Comparison of ENCODE assay signal across 9 cellular contexts in the genomic region with DNA sequence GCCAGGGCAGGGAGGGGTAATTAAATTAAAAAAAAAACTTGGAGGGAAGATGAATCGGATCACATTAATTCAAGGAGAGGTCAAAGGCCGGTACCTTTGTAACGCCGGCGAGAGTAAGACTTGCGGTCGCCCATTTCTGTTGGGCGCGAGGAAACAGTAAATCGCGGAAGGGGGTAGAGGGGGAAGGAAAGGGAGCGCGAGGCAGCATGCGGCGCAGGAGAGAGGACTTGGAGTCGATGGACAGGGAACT. TPM values are rescaled to one million over a fixed set of nuclear protein-coding genes. Genes with fewer than 3 reads are reported as not detected.
DNase-seq lines count a peak whose midpoint lies in the region; ATAC-seq, FAIRE-seq and TF ChIP-seq lines count a peak whose summit lies in the region.
"Had no signal": no experiment of that assay in that cellular context is flagged by ENCODE, and none has a peak within 500 bp of the region (broad histone marks: within the 10 kb centered on the region; RNA-seq: fewer than 3 reads in every experiment).

No MANE protein-coding gene starts in this region.

- H3K27me3 ChIP-seq in iPS DF 6.9 (ENCODE audit: control insufficient read depth, insufficient read depth, low read length) (peaks cover 9% of the 10 kb centered on the region; the same call in 1 of the 2 replicates), small intestine (ENCODE audit: control insufficient read depth in 2 of 2, insufficient read depth in 2 of 2, low read length in 2 of 2) (peaks cover 0 to 4% of the 10 kb centered on the region in 2 donors)

- WGBS in iPS DF 6.9 (ENCODE audit: insufficient coverage, insufficient read length) = no CpG with 5 or more reads among the region's 16 CpGs
- WGBS in small intestine, 3 donors = 0 to 1% (median 0%) methylated on average over 16 of the region's 16 CpGs

- H3K36me3 ChIP-seq in iPS DF 6.9 (ENCODE audit: control insufficient read depth, insufficient read depth, low read length) (no peaks in the 10 kb centered on the region), small intestine (ENCODE audit: control insufficient read depth in 2 of 2, insufficient read depth in 2 of 2, low read length in 2 of 2) (no peaks in the 10 kb centered on the region)

- H3K4me1 ChIP-seq in iPS DF 6.9 (ENCODE audit: control insufficient read depth, insufficient read depth, low read length) (no peaks in the 10 kb centered on the region; the same call in 1 of the 2 replicates), small intestine (ENCODE audit: control insufficient read depth in 2 of 2, insufficient read depth in 1 of 2, low read depth in 1 of 2, low read length in 1 of 2) (peaks cover 0 to 5% of the 10 kb centered on the region in 2 donors)

- H3K9me3 ChIP-seq in iPS DF 6.9 (ENCODE audit: control insufficient read depth, insufficient read depth, low read length) (no peaks in the 10 kb centered on the region), small intestine (ENCODE audit: control insufficient read depth, low read depth) (no peaks in the 10 kb centered on the region)

- FAIRE-seq in small intestine (lab: Jason Lieb, UNC) = no peak
- FAIRE-seq: colon had no signal

- peaks cover 8% of the 10 kb centered on the region for H3K36me3 Mint-ChIP-seq in activated B cell treated with CpG ODN at 0.5 μM for 24 hours (ENCODE audit: low read depth)

- CTCF ChIA-PET in HEK293T (lab: Yijun Ruan, JAX) (interaction anchor here (5.5 kb wide), 1 partner anchor 23 kb away, joined by 56 read pairs; no protein-coding TSS in a partner anchor), activated B cell treated with CpG ODN at 0.5 μM for 24 hours (lab: Charles Lee) (no interaction called here)

- TF ChIP-seq CTCF in activated B cell treated with CpG ODN at 0.5 μM for 24 hours (IDR thresholded peaks at IDR 0.05) = no peak

- H3K27ac ChIP-seq in iPS DF 6.9 (ENCODE audit: low read length) (no peak overlapping the region), small intestine (ENCODE audit: low read depth in 1 of 2, low read length in 1 of 2) (peak overlapping the region; percentile 54 to 76)

- peaks cover 7% of the 10 kb centered on the region for H3K27me3 Mint-ChIP-seq in activated B cell treated with CpG ODN at 0.5 μM for 24 hours

- no peak for DNase-seq in HEK293T (ENCODE audit: extremely low spot score)
- no peak for DNase-seq in activated B cell treated with CpG ODN at 0.5 μM for 24 hours
- DNase-seq in iPS DF 6.9 (ENCODE audit: low read depth, low spot score) = no peak
- DNase-seq in small intestine = no peak
- no peak for DNase-seq in left colon
- no peak for DNase-seq in activated CD4-positive, alpha-beta T cell treated with anti-CD3 and anti-CD28 coated beads, Interleukin-2, amount 50 U/mL, for 48 hours
- no peak for DNase-seq in NCI-H2107 (lab: John Stamatoyannopoulos, UW)

- peaks cover 60% of the 10 kb centered on the region for H3K4me1 Mint-ChIP-seq in activated B cell treated with CpG ODN at 0.5 μM for 24 hours

- peak overlapping the region; percentile 96 for H3K4me3 Mint-ChIP-seq in activated B cell treated with CpG ODN at 0.5 μM for 24 hours

- H3K4me3 ChIP-seq in iPS DF 6.9 (ENCODE audit: low read length) (peak overlapping the region; percentile 97; the same call in 1 of the 2 replicates), small intestine (ENCODE audit: low read depth in 1 of 2, low read length in 2 of 2) (peak overlapping the region in 1 of 2 donors; percentile 99)

- ATAC-seq in activated B cell treated with CpG ODN at 0.5 μM for 24 hours (ENCODE audit: low read depth) (no peak), GM21390 (IDR thresholded peaks at IDR 0.05; ENCODE audit: unreplicated experiment) (no peak), left colon (no peak)

- H3K27ac Mint-ChIP-seq in activated B cell treated with CpG ODN at 0.5 μM for 24 hours = peak overlapping the region; percentile 96

- intact Hi-C loops in activated B cell treated with CpG ODN at 0.5 μM for 24 hours (cut with micrococcal nuclease) (loop anchor here (1.0 to 5.0 kb wide), 7 partner anchors 23 to 1966 kb away; a partner anchor contains a TSS), left colon (cut with DNase I, micrococcal nuclease) (no loop called here)

- POLR2A ChIA-PET in HEK293T (lab: Yijun Ruan, JAX) = interaction anchor here (1.1 kb wide), 1 partner anchor 15 kb away, joined by 3 read pairs; no protein-coding TSS in a partner anchor
- POLR2A ChIA-PET in activated B cell treated with CpG ODN at 0.5 μM for 24 hours (lab: Charles Lee) = interaction anchor here (1.4 to 3.4 kb wide), 2 partner anchors 156 to 254 kb away, joined by 5 to 13 read pairs; a partner anchor contains a TSS

- H3K9me3 Mint-ChIP-seq in activated B cell treated with CpG ODN at 0.5 μM for 24 hours = no peaks in the 10 kb centered on the region

TF ChIP-seq in HEK293T, 16 proteins besides CTCF, POLR2A, EP300 and RAD21:
- TF ChIP-seq ZNF384 (IDR thresholded peaks at IDR 0.05) (peak; percentile 91), BHLHE40 (IDR thresholded peaks at IDR 0.05; ENCODE audit: borderline replicate concordance) (no peak), FOXK2 (IDR thresholded peaks at IDR 0.05) (no peak), TARDBP (IDR thresholded peaks at IDR 0.05) (no peak), SUZ12 (IDR thresholded peaks at IDR 0.05) (no peak), ARNT (IDR thresholded peaks at IDR 0.05) (no peak), L3MBTL2 (conservative IDR thresholded peaks at IDR 0.05) (peak; percentile 100), HDGF (IDR thresholded peaks at IDR 0.05; ENCODE audit: borderline replicate concordance) (no peak), CTBP1 (IDR thresholded peaks at IDR 0.05; ENCODE audit: borderline replicate concordance) (no peak; the same call in 1 of the 2 replicates), SP1 (IDR thresholded peaks at IDR 0.05) (no peak), ELF4 (IDR thresholded peaks at IDR 0.05) (no peak), NFRKB (IDR thresholded peaks at IDR 0.05) (no peak), LEF1 (IDR thresholded peaks at IDR 0.05; ENCODE audit: borderline replicate concordance) (no peak), FOXA1 (IDR thresholded peaks at IDR 0.05) (no peak)
- TF ChIP-seq, protein P1, sequence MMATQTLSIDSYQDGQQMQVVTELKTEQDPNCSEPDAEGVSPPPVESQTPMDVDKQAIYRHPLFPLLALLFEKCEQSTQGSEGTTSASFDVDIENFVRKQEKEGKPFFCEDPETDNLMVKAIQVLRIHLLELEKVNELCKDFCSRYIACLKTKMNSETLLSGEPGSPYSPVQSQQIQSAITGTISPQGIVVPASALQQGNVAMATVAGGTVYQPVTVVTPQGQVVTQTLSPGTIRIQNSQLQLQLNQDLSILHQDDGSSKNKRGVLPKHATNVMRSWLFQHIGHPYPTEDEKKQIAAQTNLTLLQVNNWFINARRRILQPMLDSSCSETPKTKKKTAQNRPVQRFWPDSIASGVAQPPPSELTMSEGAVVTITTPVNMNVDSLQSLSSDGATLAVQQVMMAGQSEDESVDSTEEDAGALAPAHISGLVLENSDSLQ (IDR thresholded peaks at IDR 0.05) = no peak

RNA-seq across cellular contexts. Expression of a gene that starts 0.3 kb away (rescaled TPM):
- 12.7 and 13.8 TPM in 2 replicates for total RNA-seq in activated B cell treated with CpG ODN at 0.5 μM for 24 hours
- 10 to 100 TPM in 1 of 3 donors, 1 to 10 TPM in 2; 3.2 to 55.7 (median 3.6) TPM for polyA plus RNA-seq in small intestine
- total RNA-seq in left colon = 10 to 100 TPM; 53.9 to 63.9 TPM
